In the genomic region with DNA sequence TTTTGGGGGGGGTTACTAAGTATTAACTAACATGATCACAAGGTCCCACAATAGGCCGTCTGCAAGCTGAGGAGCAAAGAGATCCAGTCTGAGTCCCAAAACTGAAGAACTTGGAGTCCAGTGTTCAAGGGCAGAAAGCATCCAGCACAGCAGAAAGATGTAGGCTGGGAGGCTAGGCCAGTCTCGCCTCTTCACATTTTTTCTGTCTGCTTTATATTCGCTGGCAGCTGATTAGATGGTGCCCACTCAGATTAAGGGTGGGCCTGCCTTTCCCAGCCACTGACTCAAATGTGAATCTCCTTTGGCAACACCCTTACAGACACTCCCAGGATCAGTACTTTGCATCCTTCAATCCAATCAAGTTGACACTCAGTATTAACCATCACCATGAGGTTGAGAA, we compare ENCODE assay signal across 2 cellular contexts. TPM values are rescaled to one million over a fixed set of nuclear protein-coding genes. Genes with fewer than 3 reads are reported as not detected.
"Had no signal": no experiment of that assay in that cellular context is flagged by ENCODE, and none has a peak within 500 bp of the region (broad histone marks: within the 10 kb centered on the region; RNA-seq: fewer than 3 reads in every experiment).

No MANE protein-coding gene starts in this region.

RNA-seq across cellular contexts. Expression of a gene that starts 7.2 kb away (rescaled TPM):
- total RNA-seq: G401, GM12878 had no signal
- polyA plus RNA-seq: GM12878 had no signal

RNA-seq across cellular contexts. Expression of a gene that starts 7.8 kb away (rescaled TPM):
- total RNA-seq: G401, GM12878 had no signal
- polyA plus RNA-seq: GM12878 had no signal

RNA-seq across cellular contexts. Expression of a gene that starts 21.6 kb away (rescaled TPM):
- total RNA-seq: G401, GM12878 had no signal
- polyA plus RNA-seq: GM12878 had no signal

RNA-seq across cellular contexts. Expression of a gene that starts 23.0 kb away (rescaled TPM):
- total RNA-seq: G401, GM12878 had no signal
- polyA plus RNA-seq: GM12878 had no signal

RNA-seq across cellular contexts. Expression of a gene that starts 32.0 kb away (rescaled TPM):
- total RNA-seq: G401, GM12878 had no signal
- polyA plus RNA-seq: GM12878 had no signal
